ENCODE assay signal across 15 cellular contexts in genomic region chr1:39979654-39980053, GRCh38. TPM values are rescaled to one million over a fixed set of nuclear protein-coding genes. Genes with fewer than 3 reads are reported as not detected.
DNase-seq lines count a peak whose midpoint lies in the region; ATAC-seq, FAIRE-seq and TF ChIP-seq lines count a peak whose summit lies in the region.
"Had no signal": no experiment of that assay in that cellular context is flagged by ENCODE, and none has a peak within 500 bp of the region (broad histone marks: within the 10 kb centered on the region; RNA-seq: fewer than 3 reads in every experiment).

No MANE protein-coding gene starts in this region.

- TF ChIP-seq RAD21 in GM12878 (IDR thresholded peaks at IDR 0.05; ENCODE audit: insufficient read depth, low read depth, low read length): no peak

- no TSS peak for BruUV-seq in GM12878 (replicated peaks; lab: Mats Ljungman, UMichigan)

- no peaks in the 10 kb centered on the region for H4K20me1 ChIP-seq in GM12878 (ENCODE audit: control insufficient read depth, insufficient read depth)

- H3K9me3 ChIP-seq in GM12878 (replicated peaks; ENCODE audit: control insufficient read depth, insufficient read depth, low read length) (no peaks in the 10 kb centered on the region), WERI-Rb-1 (ENCODE audit: severe bottlenecking) (no peaks in the 10 kb centered on the region)
- H3K9me3 ChIP-seq: SJSA1 had no signal

- no peaks in the 10 kb centered on the region for H3K36me3 ChIP-seq in GM12878 (ENCODE audit: control insufficient read depth in 2 of 2, insufficient read depth in 2 of 2, low read length in 1 of 2)
- H3K36me3 ChIP-seq in WERI-Rb-1: no peaks in the 10 kb centered on the region
- H3K36me3 ChIP-seq: SJSA1 had no signal

- SMC1A ChIA-PET in GM12878 (lab: Charles Lee; ENCODE audit: uncharacterized antibody, unreplicated experiment): no interaction called here

- H3K4me2 ChIP-seq in GM12878 (ENCODE audit: control insufficient read depth, insufficient read depth): no peak overlapping the region

- RAD21 ChIA-PET in GM12878 (lab: Charles Lee; ENCODE audit: unreplicated experiment): interaction anchor here (1.1 kb wide), 1 partner anchor 60 kb away, joined by 3 read pairs; no protein-coding TSS in a partner anchor

- H3K9ac ChIP-seq in GM12878 (ENCODE audit: control insufficient read depth, insufficient read depth, low read length): no peak overlapping the region

- WGBS in GM12878 (ENCODE audit: insufficient coverage, insufficient replicate concordance, low lambda C conversion rate, missing lambda C conversion rate): 79% methylated on average over 4 of the region's 4 CpGs

- POLR2A ChIA-PET in GM12878 (lab: Charles Lee): no interaction called here

- H3K27ac ChIP-seq in GM12878 (ENCODE audit: control insufficient read depth, insufficient read depth): no peak overlapping the region
- H3K27ac ChIP-seq in WERI-Rb-1: no peak overlapping the region
- H3K27ac ChIP-seq: SJSA1 had no signal

- in situ Hi-C loops in GM12878 (cut with MboI): no loop called here

- no peak for TF ChIP-seq EP300 in GM12878 (IDR thresholded peaks at IDR 0.05; ENCODE audit: borderline replicate concordance in 1 of 2, control insufficient read depth in 1 of 2, low read depth in 2 of 2, low read length in 2 of 2)

- H2AFZ ChIP-seq in GM12878 (ENCODE audit: control insufficient read depth, low read depth, low read length): no peak overlapping the region

- no peak for TF ChIP-seq CTCF in GM12878 (IDR thresholded peaks at IDR 0.05 in 2 of 3, conservative IDR thresholded peaks at IDR 0.05 in 1 of 3; ENCODE audit: control insufficient read depth in 2 of 3, extremely low read depth in 1 of 3, insufficient read depth in 1 of 3, low read depth in 3 of 3, low read length in 3 of 3)
- TF ChIP-seq CTCF in WERI-Rb-1 (IDR thresholded peaks at IDR 0.05; ENCODE audit: low read depth, low read length): no peak
- TF ChIP-seq CTCF in GM10266 (IDR thresholded peaks at IDR 0.05; ENCODE audit: control insufficient read depth, insufficient read depth, low read depth, missing control alignments): no peak

- H3K79me2 ChIP-seq in GM12878 (ENCODE audit: control insufficient read depth, insufficient read depth, low read length): no peaks in the 10 kb centered on the region

- DNase-seq in NAMALWA (ENCODE audit: low spot score) (peak; percentile 42), GM12878 (ENCODE audit: low read depth, low spot score) (no peak), iPS DF 4.7 (ENCODE audit: extremely low read depth, low spot score) (peak; percentile 16), WERI-Rb-1 (no peak), GM10266 (ENCODE audit: extremely low spot score) (no peak)
- DNase-seq in activated CD4-positive, alpha-beta T cell treated with anti-CD3 and anti-CD28 coated beads for 4 hours: no peak
- no peak for DNase-seq in stimulated activated naive CD4-positive, alpha-beta T cell (lab: John Stamatoyannopoulos, UW)
- DNase-seq: ACHN; C1 segment of cervical spinal cord; CD8-positive, alpha-beta memory T cell; H7; NCI-H1694 treated with DMSO at 0.1 percent for 48 hours; NCI-H2107; NCI-H510A treated with DMSO at 0.1 percent for 48 hours had no signal

- TF ChIP-seq POLR2A in GM12878 (IDR thresholded peaks at IDR 0.05; ENCODE audit: low read depth, low read length): no peak

- intact Hi-C loops in GM12878 (cut with micrococcal nuclease; ENCODE audit: unreplicated experiment): no loop called here

- no peak for ATAC-seq in GM12878

- H3K4me1 ChIP-seq in GM12878 (ENCODE audit: control insufficient read depth, insufficient read depth, low read length): peaks cover 3% of the 10 kb centered on the region

- no peak for FAIRE-seq in GM12878 (lab: Jason Lieb, UNC)

- CTCF ChIA-PET in GM12878 (lab: Yijun Ruan, JAX): interaction anchor here (0.6 to 11.5 kb wide), 2 partner anchors 39 to 52 kb away, joined by 4 to 185 read pairs; no protein-coding TSS in a partner anchor

- H3K27me3 ChIP-seq in GM12878 (replicated peaks in 1 of 2; ENCODE audit: control insufficient read depth in 2 of 2, insufficient read depth in 2 of 2, low read length in 1 of 2) (no peaks in the 10 kb centered on the region), WERI-Rb-1 (ENCODE audit: insufficient read depth, low read depth, severe bottlenecking) (no peaks in the 10 kb centered on the region)
- H3K27me3 ChIP-seq: SJSA1 had no signal

- no peak overlapping the region for H3K4me3 ChIP-seq in GM12878
- H3K4me3 ChIP-seq in WERI-Rb-1 (ENCODE audit: low read depth, low read length): no peak overlapping the region
- H3K4me3 ChIP-seq: SJSA1 had no signal

TF ChIP-seq in GM12878, 131 proteins besides CTCF, POLR2A, EP300 and RAD21:
- TF ChIP-seq CBFB (IDR thresholded peaks at IDR 0.05; ENCODE audit: low read depth) (no peak), PKNOX1 (IDR thresholded peaks at IDR 0.05) (peak; percentile 44), SIX5 (IDR thresholded peaks at IDR 0.05; ENCODE audit: low read depth, low read length, severe bottlenecking) (no peak), TAF1 (IDR thresholded peaks at IDR 0.05; ENCODE audit: borderline replicate concordance, low read depth, low read length) (no peak)

RNA-seq across cellular contexts. Expression of gene MFSD2A, which starts 24.7 kb away (rescaled TPM):
- total RNA-seq in GM12878 (2013; cell fraction: nucleolus; rRNA removed): 36.5 and 40.1 TPM in 2 replicates
- total RNA-seq in GM12878 (2014; rRNA removed): 30.1 and 34.0 TPM in 2 replicates
- 13.3 and 14.0 TPM in 2 replicates for total RNA-seq in GM12878 (2014; rRNA removed; fragmentation: Illumina TruSeq; extraction: Trizol)
- total RNA-seq in GM12878 (2021): 23.1 and 23.4 TPM in 2 replicates
- polyA plus RNA-seq in GM12878 (2011; ENCODE audit: low read depth): 4.5 TPM
- 6.5 and 11.0 TPM in 2 replicates for polyA plus RNA-seq in GM12878 (2011; rRNA removed)
- polyA plus RNA-seq in GM12878 (2011; cell fraction: cytosol; rRNA removed): 14.0 and 15.4 TPM in 2 replicates
- 54.2 and 55.9 TPM in 2 replicates for polyA plus RNA-seq in GM12878 (2011; cell fraction: nucleus; rRNA removed)
- 7.7 and 9.9 TPM in 2 replicates for polyA plus RNA-seq in GM12878 (2012)
- polyA plus RNA-seq in GM12878 (2014; fragmentation: Illumina TruSeq; extraction: Trizol): 19.5 and 21.6 TPM in 2 replicates
- polyA plus RNA-seq in GM12878 (2014; fragmentation: Nextera tagmentation; extraction: Ambion mirVana): 1 to 10 TPM in 1 of 2 experiments, under 1 TPM in 1; 0.84 to 1.9 TPM
- 21.7 and 21.9 TPM in 2 replicates for polyA plus RNA-seq in GM12878 (2014; rRNA removed)
- 10 to 100 TPM; 14.3 to 16.1 TPM for polyA plus RNA-seq in GM12878 (2016; fragmentation: Nextera tagmentation; extraction: Ambion mirVana)
- 15.6 and 23.0 TPM in 2 replicates for polyA minus RNA-seq in GM12878 (2011; rRNA and poly(A)+ RNA removed)
- 6.1 and 6.7 TPM in 2 replicates for polyA minus RNA-seq in GM12878 (2011; cell fraction: cytosol; rRNA and poly(A)+ RNA removed)
- 15.2 and 30.2 TPM in 2 replicates for polyA minus RNA-seq in GM12878 (2011; cell fraction: nucleus; rRNA and poly(A)+ RNA removed)

Comparison
In these comparisons a context has a peak if more than half of its experiments do, and no peak if none do; other contexts are left out.
1. DNase-seq: peak in NAMALWA (single experiment) and iPS DF 4.7 (single experiment); none in GM12878 (single experiment), activated CD4-positive, alpha-beta T cell treated with anti-CD3 and anti-CD28 coated beads for 4 hours (0 of 2), WERI-Rb-1 (single experiment), GM10266 (single experiment) and stimulated activated naive CD4-positive, alpha-beta T cell (0 of 6).